22 cellular contexts compared by ENCODE assay signal in genomic region chr16:11400076-11400475, GRCh38.
"Had no signal": no experiment of that assay in that cellular context is flagged by ENCODE, and none has a peak within 500 bp of the region (broad histone marks: within the 10 kb centered on the region; RNA-seq: fewer than 3 reads in every experiment).

No MANE protein-coding gene starts in this region.

- H3K9me3 ChIP-seq: body of pancreas, left lung, mucosa of descending colon, neutrophil, thyroid gland had no signal

- H3K4me1 Mint-ChIP-seq: activated CD4-positive, alpha-beta T cell treated with anti-CD3 and anti-CD28 coated beads for 36 hours; activated T-helper 17 cell treated with anti-CD3 and anti-CD28 coated beads, Interleukin-2, amount 50 U/mL, for 72 hours had no signal

- H3K4me3 ChIP-seq: body of pancreas, dorsolateral prefrontal cortex, left lung, mucosa of descending colon, thyroid gland had no signal

- H3K9me3 Mint-ChIP-seq: activated CD4-positive, alpha-beta memory T cell treated with anti-CD3 and anti-CD28 coated beads for 36 hours; activated T-helper 17 cell treated with anti-CD3 and anti-CD28 coated beads, Interleukin-2, amount 50 U/mL, for 72 hours; naive B cell had no signal

- H3K27ac ChIP-seq: dorsolateral prefrontal cortex, epithelial cell of prostate, left lung, neutrophil, parathyroid adenoma had no signal

- FAIRE-seq: colon, keratinocyte had no signal

- H3K27ac Mint-ChIP-seq: activated CD4-positive, alpha-beta memory T cell treated with anti-CD3 and anti-CD28 coated beads for 36 hours; activated CD4-positive, alpha-beta T cell treated with anti-CD3 and anti-CD28 coated beads for 36 hours; activated T-helper 17 cell treated with anti-CD3 and anti-CD28 coated beads, Interleukin-2, amount 50 U/mL, for 72 hours had no signal

- ATAC-seq: activated CD4-positive, alpha-beta T cell treated with anti-CD3 and anti-CD28 coated beads for 36 hours; activated T-helper 17 cell treated with anti-CD3 and anti-CD28 coated beads, Interleukin-2, amount 50 U/mL, for 72 hours; body of pancreas; left lung; mucosa of descending colon had no signal

- H3K4me3 Mint-ChIP-seq: activated CD4-positive, alpha-beta memory T cell treated with anti-CD3 and anti-CD28 coated beads for 36 hours; activated CD4-positive, alpha-beta T cell treated with anti-CD3 and anti-CD28 coated beads for 36 hours; activated T-helper 17 cell treated with anti-CD3 and anti-CD28 coated beads, Interleukin-2, amount 50 U/mL, for 72 hours; naive B cell had no signal

- H3K27me3 ChIP-seq: body of pancreas, dorsolateral prefrontal cortex, neutrophil, thyroid gland had no signal

- H3K36me3 ChIP-seq: left lung, thyroid gland had no signal

- H3K9ac ChIP-seq: parathyroid adenoma had no signal

- H3K27me3 Mint-ChIP-seq: activated CD4-positive, alpha-beta memory T cell treated with anti-CD3 and anti-CD28 coated beads for 36 hours; activated CD4-positive, alpha-beta T cell treated with anti-CD3 and anti-CD28 coated beads for 36 hours; activated T-helper 17 cell treated with anti-CD3 and anti-CD28 coated beads, Interleukin-2, amount 50 U/mL, for 72 hours had no signal

- H3K36me3 Mint-ChIP-seq: activated CD4-positive, alpha-beta memory T cell treated with anti-CD3 and anti-CD28 coated beads for 36 hours; naive B cell had no signal

- H3K4me1 ChIP-seq: left lung, parathyroid adenoma had no signal

- DNase-seq: activated CD4-positive, alpha-beta memory T cell treated with anti-CD3 and anti-CD28 coated beads for 36 hours; activated CD4-positive, alpha-beta T cell treated with anti-CD3 and anti-CD28 coated beads for 36 hours; activated naive CD4-positive, alpha-beta T cell; activated T-cell treated with anti-CD3 and anti-CD28 coated beads for 4 hours; body of pancreas; caudate nucleus; foreskin fibroblast; mesenchymal stem cell; mucosa of descending colon; naive B cell; stimulated activated naive CD4-positive, alpha-beta T cell; SW 1271; T-helper 2 cell; thyroid gland had no signal

- H2AFZ ChIP-seq: parathyroid adenoma had no signal
